ENCODE assay signal across 1 cellular context in genomic region chr11:35334385-35335090, GRCh38.
TF ChIP-seq lines count a peak whose summit lies in the region.

No MANE protein-coding gene starts in this region.

TF ChIP-seq in GM12878, 131 proteins besides CTCF, POLR2A, EP300 and RAD21 (continued from another document):
- TF ChIP-seq, protein P1, sequence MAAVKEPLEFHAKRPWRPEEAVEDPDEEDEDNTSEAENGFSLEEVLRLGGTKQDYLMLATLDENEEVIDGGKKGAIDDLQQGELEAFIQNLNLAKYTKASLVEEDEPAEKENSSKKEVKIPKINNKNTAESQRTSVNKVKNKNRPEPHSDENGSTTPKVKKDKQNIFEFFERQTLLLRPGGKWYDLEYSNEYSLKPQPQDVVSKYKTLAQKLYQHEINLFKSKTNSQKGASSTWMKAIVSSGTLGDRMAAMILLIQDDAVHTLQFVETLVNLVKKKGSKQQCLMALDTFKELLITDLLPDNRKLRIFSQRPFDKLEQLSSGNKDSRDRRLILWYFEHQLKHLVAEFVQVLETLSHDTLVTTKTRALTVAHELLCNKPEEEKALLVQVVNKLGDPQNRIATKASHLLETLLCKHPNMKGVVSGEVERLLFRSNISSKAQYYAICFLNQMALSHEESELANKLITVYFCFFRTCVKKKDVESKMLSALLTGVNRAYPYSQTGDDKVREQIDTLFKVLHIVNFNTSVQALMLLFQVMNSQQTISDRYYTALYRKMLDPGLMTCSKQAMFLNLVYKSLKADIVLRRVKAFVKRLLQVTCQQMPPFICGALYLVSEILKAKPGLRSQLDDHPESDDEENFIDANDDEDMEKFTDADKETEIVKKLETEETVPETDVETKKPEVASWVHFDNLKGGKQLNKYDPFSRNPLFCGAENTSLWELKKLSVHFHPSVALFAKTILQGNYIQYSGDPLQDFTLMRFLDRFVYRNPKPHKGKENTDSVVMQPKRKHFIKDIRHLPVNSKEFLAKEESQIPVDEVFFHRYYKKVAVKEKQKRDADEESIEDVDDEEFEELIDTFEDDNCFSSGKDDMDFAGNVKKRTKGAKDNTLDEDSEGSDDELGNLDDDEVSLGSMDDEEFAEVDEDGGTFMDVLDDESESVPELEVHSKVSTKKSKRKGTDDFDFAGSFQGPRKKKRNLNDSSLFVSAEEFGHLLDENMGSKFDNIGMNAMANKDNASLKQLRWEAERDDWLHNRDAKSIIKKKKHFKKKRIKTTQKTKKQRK (IDR thresholded peaks at IDR 0.05; ENCODE audit: low read depth, low read length) = no peak
- TF ChIP-seq JUND (IDR thresholded peaks at IDR 0.05; ENCODE audit: low read depth, low read length) (no peak), MXI1 (IDR thresholded peaks at IDR 0.05; ENCODE audit: low read depth, low read length) (no peak; the same call in 1 of the 2 replicates), CEBPB (IDR thresholded peaks at IDR 0.05; ENCODE audit: borderline replicate concordance in 1 of 2, low read depth in 2 of 2, low read length in 2 of 2) (no peak), SMARCA5 (IDR thresholded peaks at IDR 0.05) (no peak), FOS (IDR thresholded peaks at IDR 0.05; ENCODE audit: borderline replicate concordance, extremely low read depth, insufficient read length) (no peak), BACH1 (IDR thresholded peaks at IDR 0.05; ENCODE audit: borderline replicate concordance) (no peak), USF2 (IDR thresholded peaks at IDR 0.05; ENCODE audit: borderline replicate concordance, low read depth, low read length) (no peak), STAT3 (IDR thresholded peaks at IDR 0.05; ENCODE audit: low read depth, low read length) (no peak), YBX1 (IDR thresholded peaks at IDR 0.05) (no peak), TCF7 (IDR thresholded peaks at IDR 0.05; ENCODE audit: borderline replicate concordance) (no peak), SMC3 (IDR thresholded peaks at IDR 0.05; ENCODE audit: borderline replicate concordance, low read length) (no peak), RCOR1 (conservative IDR thresholded peaks at IDR 0.05; ENCODE audit: low read depth, low read length) (0 out of 2 replicates have a peak, but pooled peaks have one; percentile 80), RFX5 (IDR thresholded peaks at IDR 0.05; ENCODE audit: low read depth, low read length) (no peak), MYC (IDR thresholded peaks at IDR 0.05; ENCODE audit: insufficient read depth, insufficient read length, insufficient replicate concordance, low read length, severe bottlenecking) (no peak), ZBTB40 (IDR thresholded peaks at IDR 0.05; ENCODE audit: borderline replicate concordance) (no peak), KDM1A (IDR thresholded peaks at IDR 0.05; ENCODE audit: borderline replicate concordance) (no peak), RB1 (IDR thresholded peaks at IDR 0.05; ENCODE audit: borderline replicate concordance) (no peak), SKIL (IDR thresholded peaks at IDR 0.05; ENCODE audit: low read depth, poor library complexity, severe bottlenecking) (no peak), SPI1 (IDR thresholded peaks at IDR 0.05; ENCODE audit: borderline replicate concordance, insufficient read depth, low read depth, low read length) (no peak), EGR1 (IDR thresholded peaks at IDR 0.05; ENCODE audit: borderline replicate concordance in 1 of 2, low read depth in 2 of 2, low read length in 2 of 2) (no peak), ZZZ3 (IDR thresholded peaks at IDR 0.05; ENCODE audit: control insufficient read depth, insufficient read length, low read depth) (no peak), HDAC2 (IDR thresholded peaks at IDR 0.05) (no peak), LARP7 (IDR thresholded peaks at IDR 0.05) (no peak), SMAD1 (IDR thresholded peaks at IDR 0.05; ENCODE audit: low read depth, partially characterized antibody) (no peak), CBFB (IDR thresholded peaks at IDR 0.05; ENCODE audit: low read depth) (no peak), ZNF384 (IDR thresholded peaks at IDR 0.05; ENCODE audit: borderline replicate concordance, low read depth, low read length) (no peak), CHD4 (IDR thresholded peaks at IDR 0.05) (no peak), JUNB (IDR thresholded peaks at IDR 0.05) (peak; percentile 45; the same call in 1 of the 2 replicates), TARDBP (IDR thresholded peaks at IDR 0.05; ENCODE audit: borderline replicate concordance) (no peak), NFXL1 (IDR thresholded peaks at IDR 0.05; ENCODE audit: borderline replicate concordance) (no peak), E2F4 (IDR thresholded peaks at IDR 0.05; ENCODE audit: low read depth, low read length) (no peak), CHD2 (IDR thresholded peaks at IDR 0.05; ENCODE audit: borderline replicate concordance, low read depth, low read length) (peak; percentile 51; the same call in 1 of the 2 replicates), CBX3 (IDR thresholded peaks at IDR 0.05; ENCODE audit: borderline replicate concordance, low read depth) (no peak), PAX5 (IDR thresholded peaks at IDR 0.05; ENCODE audit: borderline replicate concordance, low read depth, low read length) (no peak), GATAD2B (conservative IDR thresholded peaks at IDR 0.05; ENCODE audit: low read depth) (no peak), ATF3 (IDR thresholded peaks at IDR 0.05; ENCODE audit: borderline replicate concordance, extremely low read depth, low read depth, low read length) (no peak)
- TF ChIP-seq, protein P2, sequence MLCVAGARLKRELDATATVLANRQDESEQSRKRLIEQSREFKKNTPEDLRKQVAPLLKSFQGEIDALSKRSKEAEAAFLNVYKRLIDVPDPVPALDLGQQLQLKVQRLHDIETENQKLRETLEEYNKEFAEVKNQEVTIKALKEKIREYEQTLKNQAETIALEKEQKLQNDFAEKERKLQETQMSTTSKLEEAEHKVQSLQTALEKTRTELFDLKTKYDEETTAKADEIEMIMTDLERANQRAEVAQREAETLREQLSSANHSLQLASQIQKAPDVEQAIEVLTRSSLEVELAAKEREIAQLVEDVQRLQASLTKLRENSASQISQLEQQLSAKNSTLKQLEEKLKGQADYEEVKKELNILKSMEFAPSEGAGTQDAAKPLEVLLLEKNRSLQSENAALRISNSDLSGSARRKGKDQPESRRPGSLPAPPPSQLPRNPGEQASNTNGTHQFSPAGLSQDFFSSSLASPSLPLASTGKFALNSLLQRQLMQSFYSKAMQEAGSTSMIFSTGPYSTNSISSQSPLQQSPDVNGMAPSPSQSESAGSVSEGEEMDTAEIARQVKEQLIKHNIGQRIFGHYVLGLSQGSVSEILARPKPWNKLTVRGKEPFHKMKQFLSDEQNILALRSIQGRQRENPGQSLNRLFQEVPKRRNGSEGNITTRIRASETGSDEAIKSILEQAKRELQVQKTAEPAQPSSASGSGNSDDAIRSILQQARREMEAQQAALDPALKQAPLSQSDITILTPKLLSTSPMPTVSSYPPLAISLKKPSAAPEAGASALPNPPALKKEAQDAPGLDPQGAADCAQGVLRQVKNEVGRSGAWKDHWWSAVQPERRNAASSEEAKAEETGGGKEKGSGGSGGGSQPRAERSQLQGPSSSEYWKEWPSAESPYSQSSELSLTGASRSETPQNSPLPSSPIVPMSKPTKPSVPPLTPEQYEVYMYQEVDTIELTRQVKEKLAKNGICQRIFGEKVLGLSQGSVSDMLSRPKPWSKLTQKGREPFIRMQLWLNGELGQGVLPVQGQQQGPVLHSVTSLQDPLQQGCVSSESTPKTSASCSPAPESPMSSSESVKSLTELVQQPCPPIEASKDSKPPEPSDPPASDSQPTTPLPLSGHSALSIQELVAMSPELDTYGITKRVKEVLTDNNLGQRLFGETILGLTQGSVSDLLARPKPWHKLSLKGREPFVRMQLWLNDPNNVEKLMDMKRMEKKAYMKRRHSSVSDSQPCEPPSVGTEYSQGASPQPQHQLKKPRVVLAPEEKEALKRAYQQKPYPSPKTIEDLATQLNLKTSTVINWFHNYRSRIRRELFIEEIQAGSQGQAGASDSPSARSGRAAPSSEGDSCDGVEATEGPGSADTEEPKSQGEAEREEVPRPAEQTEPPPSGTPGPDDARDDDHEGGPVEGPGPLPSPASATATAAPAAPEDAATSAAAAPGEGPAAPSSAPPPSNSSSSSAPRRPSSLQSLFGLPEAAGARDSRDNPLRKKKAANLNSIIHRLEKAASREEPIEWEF (IDR thresholded peaks at IDR 0.05; ENCODE audit: insufficient replicate concordance, low read depth, low read length) = peak; percentile 32
- TF ChIP-seq, protein P3, sequence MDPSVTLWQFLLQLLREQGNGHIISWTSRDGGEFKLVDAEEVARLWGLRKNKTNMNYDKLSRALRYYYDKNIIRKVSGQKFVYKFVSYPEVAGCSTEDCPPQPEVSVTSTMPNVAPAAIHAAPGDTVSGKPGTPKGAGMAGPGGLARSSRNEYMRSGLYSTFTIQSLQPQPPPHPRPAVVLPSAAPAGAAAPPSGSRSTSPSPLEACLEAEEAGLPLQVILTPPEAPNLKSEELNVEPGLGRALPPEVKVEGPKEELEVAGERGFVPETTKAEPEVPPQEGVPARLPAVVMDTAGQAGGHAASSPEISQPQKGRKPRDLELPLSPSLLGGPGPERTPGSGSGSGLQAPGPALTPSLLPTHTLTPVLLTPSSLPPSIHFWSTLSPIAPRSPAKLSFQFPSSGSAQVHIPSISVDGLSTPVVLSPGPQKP (IDR thresholded peaks at IDR 0.05; ENCODE audit: low read depth, low read length) = no peak
TF ChIP-seq in GM12878: peak in this region for 20.
